In the genomic region with DNA sequence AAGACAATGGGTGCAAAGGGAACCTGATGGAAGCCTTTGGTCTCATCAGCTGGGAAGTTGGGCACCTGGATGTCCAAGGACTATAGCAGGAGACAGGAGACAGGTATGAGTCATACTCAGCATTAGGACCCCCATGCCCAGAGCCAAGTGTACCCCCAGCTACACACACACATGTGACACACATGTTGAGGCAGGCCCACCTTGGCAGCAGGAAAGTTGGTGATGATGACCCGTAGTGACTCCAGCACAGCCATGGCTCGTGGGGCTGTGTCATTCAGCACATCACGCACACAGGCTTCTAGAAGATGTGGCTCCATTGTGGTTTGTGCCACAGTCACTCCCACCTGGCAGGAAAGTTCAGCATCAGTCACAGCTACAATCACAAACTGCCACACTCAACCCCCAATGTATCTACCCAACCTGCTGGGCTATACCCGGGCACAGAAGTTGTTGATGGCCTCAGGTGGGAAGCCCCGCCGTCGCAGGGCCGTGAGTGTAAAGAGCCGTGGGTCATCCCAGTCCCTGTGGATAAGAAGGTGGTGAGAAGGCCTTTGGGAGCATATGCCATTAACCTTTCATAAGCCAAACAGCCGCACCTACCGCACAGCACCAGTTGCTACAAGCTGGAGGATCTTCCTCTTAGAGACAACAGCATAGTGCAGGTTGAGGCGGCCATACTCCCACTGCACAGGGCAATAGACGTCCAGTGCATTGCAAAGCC, we compare ENCODE assay signal across 15 cellular contexts. TPM values are rescaled to one million over a fixed set of nuclear protein-coding genes. Genes with fewer than 3 reads are reported as not detected.
A peak's percentile ranks its signal among the peaks of the same experiment; 100 is the strongest.
DNase-seq lines count a peak whose midpoint lies in the region; ATAC-seq, FAIRE-seq and TF ChIP-seq lines count a peak whose summit lies in the region.
"Had no signal": no experiment of that assay in that cellular context is flagged by ENCODE, and none has a peak within 500 bp of the region (broad histone marks: within the 10 kb centered on the region; RNA-seq: fewer than 3 reads in every experiment).

No MANE protein-coding gene starts in this region.

- H3K9ac ChIP-seq in endothelial cell of umbilical vein (replicated peaks; ENCODE audit: extremely low read depth, insufficient read depth, low read length), result no peak overlapping the region
- H3K9ac ChIP-seq: BLaER1 treated with 17β-estradiol and CSF1 and Interleukin-3, amounts not matched to agents 10 nM and 100 nM had no signal

- no peak overlapping the region for H3K4me2 ChIP-seq in endothelial cell of umbilical vein (ENCODE audit: insufficient read depth, low read length)
- H3K4me2 ChIP-seq: BLaER1 treated with 17β-estradiol and CSF1 and Interleukin-3, amounts not matched to agents 10 nM and 100 nM had no signal

- H3K9me3 ChIP-seq in left ventricle myocardium inferior (replicated peaks) (no peaks in the 10 kb centered on the region), RWPE2 (ENCODE audit: severe bottlenecking) (no peaks in the 10 kb centered on the region), endothelial cell of umbilical vein (replicated peaks; ENCODE audit: control insufficient read depth, insufficient read depth, low read length) (no peaks in the 10 kb centered on the region)
- H3K9me3 ChIP-seq: BLaER1 treated with 17β-estradiol and CSF1 and Interleukin-3, amounts not matched to agents 10 nM and 100 nM had no signal

- H3K9me1 ChIP-seq in endothelial cell of umbilical vein (replicated peaks; ENCODE audit: control insufficient read depth, extremely low read depth, insufficient read depth, low read length), result no peaks in the 10 kb centered on the region

- no peak overlapping the region for H3K4me3 ChIP-seq in left ventricle myocardium inferior
- no peak overlapping the region for H3K4me3 ChIP-seq in RWPE2 (ENCODE audit: severe bottlenecking)
- no peak overlapping the region for H3K4me3 ChIP-seq in endothelial cell of umbilical vein (replicated peaks in 1 of 3; ENCODE audit: insufficient read depth in 1 of 3, low read depth in 1 of 3, low read length in 3 of 3)
- H3K4me3 ChIP-seq: BLaER1 treated with 17β-estradiol and CSF1 and Interleukin-3, amounts not matched to agents 10 nM and 100 nM had no signal

- H4K20me1 ChIP-seq in endothelial cell of umbilical vein (replicated peaks; ENCODE audit: control insufficient read depth, extremely low read depth, insufficient read depth, low read length), result no peaks in the 10 kb centered on the region

- CTCF ChIA-PET in endothelial cell of umbilical vein (lab: Charles Lee), result no interaction called here

- DNase-seq in left ventricle myocardium inferior, result no peak
- DNase-seq in Right ventricle myocardium superior, result no peak
- no peak for DNase-seq in RWPE2 (ENCODE audit: low spot score)
- no peak for DNase-seq in endothelial cell of umbilical vein (ENCODE audit: low read depth, low spot score)
- DNase-seq in posterior vena cava (ENCODE audit: low spot score), result peak; percentile 52
- DNase-seq in NCI-H146 (lab: John Stamatoyannopoulos, UW), result no peak
- no peak for DNase-seq in foreskin keratinocyte
- DNase-seq: CD8-positive, alpha-beta memory T cell; NCI-H1694 treated with DMSO at 0.1 percent for 48 hours had no signal

- peak overlapping the region; percentile 47 for H3K27ac ChIP-seq in left ventricle myocardium inferior (replicated peaks)
- H3K27ac ChIP-seq in RWPE2 (ENCODE audit: poor library complexity, severe bottlenecking), result peak overlapping the region; percentile 23
- H3K27ac ChIP-seq in endothelial cell of umbilical vein (ENCODE audit: insufficient read depth, low read depth, low read length), result no peak overlapping the region
- no peak overlapping the region for H3K27ac ChIP-seq in foreskin keratinocyte
- H3K27ac ChIP-seq: BLaER1 treated with 17β-estradiol and CSF1 and Interleukin-3, amounts not matched to agents 10 nM and 100 nM had no signal

- no peak overlapping the region for H2AFZ ChIP-seq in endothelial cell of umbilical vein (ENCODE audit: low read depth, low read length)

- H3K27me3 ChIP-seq in left ventricle myocardium inferior (ENCODE audit: low read depth) (no peaks in the 10 kb centered on the region), RWPE2 (ENCODE audit: insufficient read depth, poor library complexity, severe bottlenecking) (no peaks in the 10 kb centered on the region), endothelial cell of umbilical vein (ENCODE audit: control insufficient read depth in 2 of 2, insufficient read depth in 2 of 2, low read length in 2 of 2) (no peaks in the 10 kb centered on the region), foreskin keratinocyte (no peaks in the 10 kb centered on the region)
- H3K27me3 ChIP-seq: BLaER1 treated with 17β-estradiol and CSF1 and Interleukin-3, amounts not matched to agents 10 nM and 100 nM had no signal

- FAIRE-seq in endothelial cell of umbilical vein (lab: Jason Lieb, UNC), result no peak
- FAIRE-seq: GM12892, GM18507, H54 had no signal

- H3K36me3 ChIP-seq in left ventricle myocardium inferior, result peaks cover 76% of the 10 kb centered on the region
- peaks cover 56% of the 10 kb centered on the region for H3K36me3 ChIP-seq in RWPE2 (ENCODE audit: low read depth)
- peaks cover 12 to 48% of the 10 kb centered on the region in 2 experiments for H3K36me3 ChIP-seq in endothelial cell of umbilical vein (ENCODE audit: control insufficient read depth in 2 of 2, extremely low read depth in 1 of 2, insufficient read depth in 2 of 2, low read length in 2 of 2)

- TF ChIP-seq POLR2A in endothelial cell of umbilical vein (IDR thresholded peaks at IDR 0.05; ENCODE audit: low read depth, low read length), result no peak

- no peak for ATAC-seq in Right ventricle myocardium superior (ENCODE audit: poor library complexity)
- no peak for ATAC-seq in RWPE2 (ENCODE audit: low read depth)
- no peak for ATAC-seq in foreskin keratinocyte
- ATAC-seq in HG03565 (IDR thresholded peaks at IDR 0.05; ENCODE audit: unreplicated experiment), result no peak

- peaks cover 45% of the 10 kb centered on the region for H3K4me1 ChIP-seq in left ventricle myocardium inferior
- no peaks in the 10 kb centered on the region for H3K4me1 ChIP-seq in RWPE2 (ENCODE audit: insufficient read depth, poor library complexity, severe bottlenecking)
- H3K4me1 ChIP-seq in endothelial cell of umbilical vein (ENCODE audit: control insufficient read depth, extremely low read depth, insufficient read depth, low read length), result peaks cover 9% of the 10 kb centered on the region
- H3K4me1 ChIP-seq in foreskin keratinocyte, result peaks cover 3% of the 10 kb centered on the region

- H3K79me2 ChIP-seq in endothelial cell of umbilical vein (ENCODE audit: control insufficient read depth, insufficient read depth, low read length), result peaks cover 6% of the 10 kb centered on the region

- TF ChIP-seq CTCF in left ventricle myocardium inferior (IDR thresholded peaks at IDR 0.05; ENCODE audit: borderline replicate concordance) (no peak), RWPE2 (IDR thresholded peaks at IDR 0.05; ENCODE audit: poor library complexity, severe bottlenecking) (no peak), endothelial cell of umbilical vein (IDR thresholded peaks at IDR 0.05; ENCODE audit: extremely low read depth in 1 of 2, insufficient read depth in 1 of 2, low read depth in 1 of 2, low read length in 2 of 2) (no peak), foreskin keratinocyte (conservative IDR thresholded peaks at IDR 0.05) (no peak)

- BruUV-seq in endothelial cell of umbilical vein (replicated peaks; lab: Mats Ljungman, UMichigan), result TSS peak; percentile 8

- POLR2A ChIA-PET in endothelial cell of umbilical vein (lab: Charles Lee), result no interaction called here

- dilution Hi-C loops in endothelial cell of umbilical vein (cut with MboI; ENCODE audit: extremely low pct_ligation_motif_present, low sequenced_read_pairs), result no loop called here

- intact Hi-C loops in left ventricle myocardium inferior (cut with micrococcal nuclease) (no loop called here), Right ventricle myocardium superior (cut with DNase I) (no loop called here), endothelial cell of umbilical vein (cut with micrococcal nuclease) (no loop called here), posterior vena cava (cut with DNase I) (loop anchor here in 1 of 2 donors (10.0 kb wide), 1 partner anchor 346 kb away; no protein-coding TSS in a partner anchor)

RNA-seq across cellular contexts. Expression of a gene that starts 5.2 kb away (rescaled TPM):
- total RNA-seq in left ventricle myocardium inferior, result 58.8 TPM
- total RNA-seq in Right ventricle myocardium superior, result 46.2 TPM
- total RNA-seq in endothelial cell of umbilical vein, result 106 and 116 TPM in 2 replicates
- polyA plus RNA-seq in endothelial cell of umbilical vein, result 89.6 and 89.7 TPM in 2 replicates
- 67.2 and 68.2 TPM in 2 replicates for polyA plus RNA-seq in endothelial cell of umbilical vein (2011; cell fraction: cytosol; rRNA removed)
- 306 and 324 TPM in 2 replicates for polyA plus RNA-seq in endothelial cell of umbilical vein (2011; cell fraction: nucleus; rRNA removed)
- 41.5 and 50.0 TPM in 2 replicates for polyA plus RNA-seq in endothelial cell of umbilical vein (2012)
- 145 and 152 TPM in 2 replicates for polyA minus RNA-seq in endothelial cell of umbilical vein
- 66.4 TPM for polyA minus RNA-seq in endothelial cell of umbilical vein (2011; cell fraction: cytosol; rRNA and poly(A)+ RNA removed)
- polyA minus RNA-seq in endothelial cell of umbilical vein (2011; cell fraction: nucleus; rRNA and poly(A)+ RNA removed), result 67.8 and 109 TPM in 2 replicates
- total RNA-seq in posterior vena cava, result 10 to 100 TPM; 73.4 to 93.2 TPM
- total RNA-seq in foreskin keratinocyte, result 61.3 and 64.9 TPM in 2 replicates
- 28.7 and 34.7 TPM in 2 replicates for polyA plus RNA-seq in foreskin keratinocyte

RNA-seq across cellular contexts. Expression of a gene that starts 5.5 kb away (rescaled TPM):
- total RNA-seq in left ventricle myocardium inferior, result 203 TPM
- 207 TPM for total RNA-seq in Right ventricle myocardium superior
- 261 and 285 TPM in 2 replicates for total RNA-seq in endothelial cell of umbilical vein
- 434 and 477 TPM in 2 replicates for polyA plus RNA-seq in endothelial cell of umbilical vein
- 308 and 315 TPM in 2 replicates for polyA plus RNA-seq in endothelial cell of umbilical vein (2011; cell fraction: cytosol; rRNA removed)
- polyA plus RNA-seq in endothelial cell of umbilical vein (2011; cell fraction: nucleus; rRNA removed), result 681 and 803 TPM in 2 replicates
- 288 and 313 TPM in 2 replicates for polyA plus RNA-seq in endothelial cell of umbilical vein (2012)
- 280 and 284 TPM in 2 replicates for polyA minus RNA-seq in endothelial cell of umbilical vein
- polyA minus RNA-seq in endothelial cell of umbilical vein (2011; cell fraction: cytosol; rRNA and poly(A)+ RNA removed), result 116 TPM
- 156 and 170 TPM in 2 replicates for polyA minus RNA-seq in endothelial cell of umbilical vein (2011; cell fraction: nucleus; rRNA and poly(A)+ RNA removed)
- 100 to 1,000 TPM in 1 of 2 donors, 10 to 100 TPM in 1; 99.2 to 137 TPM for total RNA-seq in posterior vena cava
- total RNA-seq in foreskin keratinocyte, result 213 and 224 TPM in 2 replicates
- 156 and 159 TPM in 2 replicates for polyA plus RNA-seq in foreskin keratinocyte

RNA-seq across cellular contexts. Expression of a gene that starts 21.6 kb away (rescaled TPM):
- 62.5 TPM for total RNA-seq in left ventricle myocardium inferior
- total RNA-seq in Right ventricle myocardium superior, result 55.5 TPM
- total RNA-seq in endothelial cell of umbilical vein, result 39.1 and 42.2 TPM in 2 replicates
- polyA plus RNA-seq in endothelial cell of umbilical vein, result 31.3 and 36.8 TPM in 2 replicates
- polyA plus RNA-seq in endothelial cell of umbilical vein (2011; cell fraction: cytosol; rRNA removed), result 23.3 and 25.3 TPM in 2 replicates
- polyA plus RNA-seq in endothelial cell of umbilical vein (2011; cell fraction: nucleus; rRNA removed), result 82.3 and 94.1 TPM in 2 replicates
- polyA plus RNA-seq in endothelial cell of umbilical vein (2012), result 16.8 and 22.3 TPM in 2 replicates
- polyA minus RNA-seq in endothelial cell of umbilical vein, result 64.9 and 87.8 TPM in 2 replicates
- polyA minus RNA-seq in endothelial cell of umbilical vein (2011; cell fraction: cytosol; rRNA and poly(A)+ RNA removed), result 46.7 TPM
- 22.6 and 24.7 TPM in 2 replicates for polyA minus RNA-seq in endothelial cell of umbilical vein (2011; cell fraction: nucleus; rRNA and poly(A)+ RNA removed)
- 10 to 100 TPM; 34.1 to 40.4 TPM for total RNA-seq in posterior vena cava
- 28.5 and 29.6 TPM in 2 replicates for total RNA-seq in foreskin keratinocyte
- 13.7 and 14.4 TPM in 2 replicates for polyA plus RNA-seq in foreskin keratinocyte

RNA-seq across cellular contexts. Expression of a gene that starts 33.8 kb away (rescaled TPM):
- 772 TPM for total RNA-seq in left ventricle myocardium inferior
- total RNA-seq in Right ventricle myocardium superior, result 568 TPM
- 374 and 423 TPM in 2 replicates for total RNA-seq in endothelial cell of umbilical vein
- 744 and 764 TPM in 2 replicates for polyA plus RNA-seq in endothelial cell of umbilical vein
- polyA plus RNA-seq in endothelial cell of umbilical vein (2011; cell fraction: cytosol; rRNA removed), result 276 and 317 TPM in 2 replicates
- 2,834 and 3,705 TPM in 2 replicates for polyA plus RNA-seq in endothelial cell of umbilical vein (2011; cell fraction: nucleus; rRNA removed)
- 291 and 300 TPM in 2 replicates for polyA plus RNA-seq in endothelial cell of umbilical vein (2012)
- polyA minus RNA-seq in endothelial cell of umbilical vein, result 1,085 and 1,182 TPM in 2 replicates
- 1.6 TPM for polyA minus RNA-seq in endothelial cell of umbilical vein (2011; cell fraction: cytosol; rRNA and poly(A)+ RNA removed)
- 489 and 637 TPM in 2 replicates for polyA minus RNA-seq in endothelial cell of umbilical vein (2011; cell fraction: nucleus; rRNA and poly(A)+ RNA removed)
- 100 to 1,000 TPM; 299 to 503 TPM for total RNA-seq in posterior vena cava
- total RNA-seq in foreskin keratinocyte, result 120 and 153 TPM in 2 replicates
- 97.2 and 133 TPM in 2 replicates for polyA plus RNA-seq in foreskin keratinocyte
- polyA plus RNA-seq: CD8-positive, alpha-beta memory T cell; IgD-negative memory B cell had no signal

Comparison
In these comparisons a context has a peak if more than half of its experiments do, and no peak if none do; other contexts are left out.
1. H3K27ac ChIP-seq: peak in left ventricle myocardium inferior (single experiment) and RWPE2 (single experiment); none in endothelial cell of umbilical vein (single experiment) and foreskin keratinocyte (single experiment).